1 cellular context compared by ENCODE assay signal in the genomic region with DNA sequence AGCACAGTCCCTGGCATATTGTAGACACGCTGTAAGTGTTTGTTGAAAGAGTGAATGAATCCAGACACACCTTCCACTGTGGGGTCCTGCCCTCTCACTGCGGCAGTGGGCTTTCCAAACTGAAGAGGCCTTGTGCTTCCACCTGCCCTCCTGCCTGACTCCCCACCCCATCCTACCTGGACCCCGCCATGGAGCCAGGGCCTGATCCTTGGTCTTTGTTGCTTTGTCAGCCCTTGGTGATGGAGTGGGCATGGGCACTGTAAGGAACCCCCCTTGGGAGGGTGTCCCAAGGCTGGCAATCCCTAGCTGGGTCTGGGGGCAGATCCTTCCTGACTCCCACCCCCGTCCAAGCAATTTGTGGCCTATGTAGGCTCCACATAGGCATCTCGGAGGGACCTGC.
TF ChIP-seq lines count a peak whose summit lies in the region.

No MANE protein-coding gene starts in this region.

TF ChIP-seq in WTC11, 78 proteins besides CTCF, POLR2A, EP300 and RAD21 (continued from another document):
- no peak for TF ChIP-seq PREB (CRISPR knock-in tag; IDR thresholded peaks at IDR 0.05; ENCODE audit: borderline replicate concordance)
- TF ChIP-seq ZNF423 (CRISPR knock-in tag; IDR thresholded peaks at IDR 0.05), result no peak
- no peak for TF ChIP-seq ATF2 (CRISPR knock-in tag; IDR thresholded peaks at IDR 0.05; ENCODE audit: borderline replicate concordance, low read depth)
- TF ChIP-seq NR1H2 (CRISPR knock-in tag; IDR thresholded peaks at IDR 0.05), result no peak
- no peak for TF ChIP-seq RORB (CRISPR knock-in tag; IDR thresholded peaks at IDR 0.05)
- TF ChIP-seq PRRX2 (CRISPR knock-in tag; IDR thresholded peaks at IDR 0.05), result no peak
- no peak for TF ChIP-seq TP53 (CRISPR knock-in tag; IDR thresholded peaks at IDR 0.05)
